ENCODE assay signal across 29 cellular contexts in the genomic region with DNA sequence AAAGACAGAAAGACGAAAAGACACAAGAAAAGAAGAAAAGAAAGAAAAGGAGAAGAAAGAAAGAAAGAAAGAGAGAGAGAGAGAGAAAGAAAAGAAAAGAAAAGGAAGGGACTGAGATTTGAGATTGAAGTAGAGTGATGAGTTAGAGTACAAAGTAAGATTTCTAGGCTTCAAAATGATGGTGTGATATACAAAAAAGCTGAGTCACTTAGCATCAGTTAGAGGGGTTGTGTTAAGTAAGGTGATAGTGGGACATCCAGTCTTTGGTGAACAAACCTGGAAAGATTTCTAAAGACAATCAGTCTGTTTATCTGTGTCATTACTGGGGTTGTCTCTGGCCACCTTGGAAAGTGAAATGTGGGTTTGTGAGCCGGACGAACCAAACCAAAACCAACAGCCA. TPM values are rescaled to one million over a fixed set of nuclear protein-coding genes. Genes with fewer than 3 reads are reported as not detected.
"Had no signal": no experiment of that assay in that cellular context is flagged by ENCODE, and none has a peak within 500 bp of the region (broad histone marks: within the 10 kb centered on the region; RNA-seq: fewer than 3 reads in every experiment).

No MANE protein-coding gene starts in this region.

- ATAC-seq: activated CD4-positive, alpha-beta T cell treated with anti-CD3 and anti-CD28 coated beads for 36 hours; activated CD8-positive, alpha-beta T cell treated with anti-CD3 and anti-CD28 coated beads for 36 hours; activated T-cell treated with anti-CD3 and anti-CD28 coated beads, Interleukin-2, amount 50 U/mL, for 72 hours; body of pancreas; Panc1; Right ventricle myocardium inferior had no signal

- H3K4me1 Mint-ChIP-seq: activated CD4-positive, alpha-beta T cell treated with anti-CD3 and anti-CD28 coated beads for 36 hours; activated naive CD4-positive, alpha-beta T cell treated with anti-CD3 and anti-CD28 coated beads, Interleukin-2, amount 10 ng/mL, durations not matched to agents 7 days and 5 days; activated naive CD8-positive, alpha-beta T cell treated with anti-CD3 and anti-CD28 coated beads for 36 hours; central memory CD8-positive, alpha-beta T cell had no signal

- H3K4me1 ChIP-seq: ascending aorta, body of pancreas had no signal

- H3K9ac ChIP-seq: SK-N-SH had no signal

- H3K36me3 ChIP-seq: ascending aorta, WERI-Rb-1 had no signal

- H3K9me3 ChIP-seq: ascending aorta, body of pancreas, SK-N-SH had no signal

- H3K27ac Mint-ChIP-seq: activated CD4-positive, alpha-beta T cell treated with anti-CD3 and anti-CD28 coated beads for 36 hours; activated CD8-positive, alpha-beta T cell treated with anti-CD3 and anti-CD28 coated beads for 36 hours; activated naive CD4-positive, alpha-beta T cell treated with anti-CD3 and anti-CD28 coated beads, Interleukin-2, amount 10 ng/mL, durations not matched to agents 7 days and 5 days; activated naive CD8-positive, alpha-beta T cell treated with anti-CD3 and anti-CD28 coated beads for 36 hours; activated T-cell treated with anti-CD3 and anti-CD28 coated beads, Interleukin-2, amount 50 U/mL, for 72 hours; activated T-helper 2 cell treated with anti-CD3 and anti-CD28 coated beads, Interferon-gamma antibody, Interleukin-2, Interleukin-4, amounts not matched to agents 10 μg/mL and 5 μg/mL and 100 μg/mL, durations not matched to agents 14 hours and 24 hours and 36 hours had no signal

- H3K27me3 Mint-ChIP-seq: activated CD4-positive, alpha-beta T cell treated with anti-CD3 and anti-CD28 coated beads for 36 hours; activated CD8-positive, alpha-beta T cell treated with anti-CD3 and anti-CD28 coated beads for 36 hours; activated naive CD8-positive, alpha-beta T cell treated with anti-CD3 and anti-CD28 coated beads for 36 hours had no signal

- H3K4me2 ChIP-seq: SK-N-SH had no signal

- H3K4me3 Mint-ChIP-seq: activated CD4-positive, alpha-beta T cell treated with anti-CD3 and anti-CD28 coated beads for 36 hours; activated CD8-positive, alpha-beta T cell treated with anti-CD3 and anti-CD28 coated beads for 36 hours; activated naive CD4-positive, alpha-beta T cell treated with anti-CD3 and anti-CD28 coated beads, Interleukin-2, amount 10 ng/mL, durations not matched to agents 7 days and 5 days; activated naive CD8-positive, alpha-beta T cell treated with anti-CD3 and anti-CD28 coated beads for 36 hours; activated T-cell treated with anti-CD3 and anti-CD28 coated beads, Interleukin-2, amount 50 U/mL, for 72 hours; central memory CD8-positive, alpha-beta T cell had no signal

- H3K9me3 Mint-ChIP-seq: activated CD8-positive, alpha-beta T cell treated with anti-CD3 and anti-CD28 coated beads for 36 hours; activated naive CD4-positive, alpha-beta T cell treated with anti-CD3 and anti-CD28 coated beads, Interleukin-2, amount 10 ng/mL, durations not matched to agents 7 days and 5 days; activated naive CD8-positive, alpha-beta T cell treated with anti-CD3 and anti-CD28 coated beads for 36 hours; activated T-cell treated with anti-CD3 and anti-CD28 coated beads, Interleukin-2, amount 50 U/mL, for 72 hours; activated T-helper 2 cell treated with anti-CD3 and anti-CD28 coated beads, Interferon-gamma antibody, Interleukin-2, Interleukin-4, amounts not matched to agents 10 μg/mL and 5 μg/mL and 100 μg/mL, durations not matched to agents 14 hours and 24 hours and 36 hours; central memory CD8-positive, alpha-beta T cell had no signal

- H3K36me3 Mint-ChIP-seq: activated naive CD4-positive, alpha-beta T cell treated with anti-CD3 and anti-CD28 coated beads, Interleukin-2, amount 10 ng/mL, durations not matched to agents 7 days and 5 days; activated naive CD8-positive, alpha-beta T cell treated with anti-CD3 and anti-CD28 coated beads for 36 hours had no signal

- DNase-seq: activated CD4-positive, alpha-beta T cell treated with anti-CD3 and anti-CD28 coated beads for 36 hours; activated CD4-positive, alpha-beta T cell treated with anti-CD3 and anti-CD28 coated beads, Interleukin-2, amount 50 U/mL, for 1 hour; activated CD8-positive, alpha-beta memory T cell treated with anti-CD3 and anti-CD28 coated beads, Interleukin-2, amount 50 U/mL, for 4 hours; activated CD8-positive, alpha-beta T cell treated with anti-CD3 and anti-CD28 coated beads for 36 hours; activated gamma-delta T cell treated with Interleukin-2 at 50 U/mL for 16 hours; activated naive CD4-positive, alpha-beta T cell treated with anti-CD3 and anti-CD28 coated beads, Interleukin-2, amount 10 ng/mL, durations not matched to agents 7 days and 5 days; activated naive CD8-positive, alpha-beta T cell treated with anti-CD3 and anti-CD28 coated beads for 36 hours; activated T-cell treated with anti-CD3 and anti-CD28 coated beads, Interleukin-2, amount 50 U/mL, for 72 hours; body of pancreas; Kasumi-1; KBM-7; NCI-H1048; NCI-H1930; NCI-H2171; NCI-H226; NCI-H526; NCI-H774; RPMI8226; SK-N-SH; T-helper 1 cell; WERI-Rb-1 had no signal

- H3K27ac ChIP-seq: ascending aorta, body of pancreas, WERI-Rb-1 had no signal

- H3K27me3 ChIP-seq: ascending aorta, body of pancreas had no signal

- H3K4me3 ChIP-seq: ascending aorta, body of pancreas had no signal

RNA-seq across cellular contexts. Expression of gene SLC10A6, which starts 13.5 kb away (rescaled TPM):
- total RNA-seq: activated CD4-positive, alpha-beta T cell treated with anti-CD3 and anti-CD28 coated beads for 36 hours; activated CD8-positive, alpha-beta T cell treated with anti-CD3 and anti-CD28 coated beads for 36 hours; activated naive CD8-positive, alpha-beta T cell treated with anti-CD3 and anti-CD28 coated beads for 36 hours; activated T-helper 2 cell treated with anti-CD3 and anti-CD28 coated beads, Interferon-gamma antibody, Interleukin-2, Interleukin-4, amounts not matched to agents 10 μg/mL and 5 μg/mL and 100 μg/mL, durations not matched to agents 14 hours and 24 hours and 36 hours; NCI-H460; OCI-LY7; T-helper 2 cell treated with Interferon-gamma antibody and Interleukin-4, amounts not matched to agents 100 ng/mL and 5 ng/mL, for 36 hours had no signal
- polyA plus RNA-seq: SK-N-SH had no signal

RNA-seq across cellular contexts. Expression of gene C4orf36, which starts 56.5 kb away (rescaled TPM):
- total RNA-seq: activated CD4-positive, alpha-beta T cell treated with anti-CD3 and anti-CD28 coated beads for 36 hours; activated CD8-positive, alpha-beta T cell treated with anti-CD3 and anti-CD28 coated beads for 36 hours; activated naive CD8-positive, alpha-beta T cell treated with anti-CD3 and anti-CD28 coated beads for 36 hours; activated T-helper 2 cell treated with anti-CD3 and anti-CD28 coated beads, Interferon-gamma antibody, Interleukin-2, Interleukin-4, amounts not matched to agents 10 μg/mL and 5 μg/mL and 100 μg/mL, durations not matched to agents 14 hours and 24 hours and 36 hours; ascending aorta; T-helper 2 cell treated with Interferon-gamma antibody and Interleukin-4, amounts not matched to agents 100 ng/mL and 5 ng/mL, for 36 hours had no signal
